In genomic region chr11:45062974-45063635, GRCh38 we compare ENCODE assay signal across 29 cellular contexts.
"Had no signal": no experiment of that assay in that cellular context is flagged by ENCODE, and none has a peak within 500 bp of the region (broad histone marks: within the 10 kb centered on the region; RNA-seq: fewer than 3 reads in every experiment).

No MANE protein-coding gene starts in this region.

- FAIRE-seq: endothelial cell of umbilical vein, islet of Langerhans, TTC549 had no signal

- H3K4me3 ChIP-seq: esophagus muscularis mucosa, left lung, lower lobe of right lung, mucosa of descending colon, skin epidermis, thoracic aorta, uterus had no signal

- H3K27me3 Mint-ChIP-seq: natural killer cell treated with Interleukin-12 subunit alpha and Interleukin-12 subunit beta and Interleukin-15 and Interleukin-18, amount 100 ng/mL, for 72 hours; stimulated activated naive CD8-positive, alpha-beta T cell treated with anti-CD3 and anti-CD28 coated beads, Interleukin-15, Interleukin-2, amounts not matched to agents 100 ng/mL and 50 ng/mL, for 24 hours had no signal

- H3K36me3 Mint-ChIP-seq: natural killer cell treated with Interleukin-12 subunit alpha and Interleukin-12 subunit beta and Interleukin-15 and Interleukin-18, amount 100 ng/mL, for 72 hours; type B pancreatic cell had no signal

- ATAC-seq: activated naive CD4-positive, alpha-beta T cell treated with anti-CD3 and anti-CD28 coated beads, Interleukin-2, amount 50 U/mL, for 72 hours; activated T-cell treated with anti-CD3 and anti-CD28 coated beads, Interleukin-2, amount 50 U/mL, for 72 hours; left lung; lower lobe of right lung; mucosa of descending colon; natural killer cell treated with Interleukin-12 subunit alpha and Interleukin-12 subunit beta and Interleukin-15 and Interleukin-18, amount 100 ng/mL, for 72 hours; sciatic nerve had no signal

- DNase-seq: activated CD4-positive, alpha-beta T cell treated with anti-CD3 and anti-CD28 coated beads for 4 hours; activated CD4-positive, alpha-beta T cell treated with anti-CD3 and anti-CD28 coated beads, Interleukin-2, amount 50 U/mL, for 4 hours; activated naive CD4-positive, alpha-beta T cell; activated T-cell treated with anti-CD3 and anti-CD28 coated beads for 4 hours; activated T-cell treated with anti-CD3 and anti-CD28 coated beads, Interleukin-2, amount 50 U/mL, for 72 hours; aorta; foreskin melanocyte; left lung; lower lobe of right lung; mesendoderm; mucosa of descending colon; stimulated activated CD4-positive, alpha-beta T cell treated with anti-CD3 and anti-CD28 coated beads, Interleukin-12 subunit alpha, Interleukin-12 subunit beta, amount 100 ng/mL, for 4 hours; stimulated activated CD4-positive, alpha-beta T cell treated with anti-CD3 and anti-CD28 coated beads, Interleukin-4, amount 100 ng/mL, for 1 hour; T-helper 9 cell; uterus had no signal

- H3K9me3 ChIP-seq: mucosa of descending colon, thoracic aorta, uterus had no signal

- H3K36me3 ChIP-seq: esophagus muscularis mucosa, left lung, lower lobe of right lung, thoracic aorta, uterus had no signal

- H3K27ac Mint-ChIP-seq: activated naive CD4-positive, alpha-beta T cell treated with anti-CD3 and anti-CD28 coated beads, Interleukin-2, amount 50 U/mL, for 72 hours; activated T-cell treated with anti-CD3 and anti-CD28 coated beads, Interleukin-2, amount 50 U/mL, for 72 hours; brain; natural killer cell treated with Interleukin-12 subunit alpha and Interleukin-12 subunit beta and Interleukin-15 and Interleukin-18, amount 100 ng/mL, for 72 hours; stimulated activated naive CD8-positive, alpha-beta T cell treated with anti-CD3 and anti-CD28 coated beads, Interleukin-15, Interleukin-2, amounts not matched to agents 100 ng/mL and 50 ng/mL, for 24 hours; T-helper 1 cell treated with Interleukin-12 subunit alpha and Interleukin-12 subunit beta and Interleukin-4 antibody, amounts not matched to agents 30 μg/mL and 1 μg/mL, for 36 hours; type B pancreatic cell had no signal

- H3K4me1 ChIP-seq: left lung, uterus had no signal

- H3K27ac ChIP-seq: esophagus muscularis mucosa, left lung, lower lobe of right lung, skin epidermis, thoracic aorta, uterus, VCaP had no signal

- H3K9me3 Mint-ChIP-seq: type B pancreatic cell had no signal

- H3K27me3 ChIP-seq: esophagus muscularis mucosa, left lung, uterus had no signal

- H3K4me3 Mint-ChIP-seq: activated T-cell treated with anti-CD3 and anti-CD28 coated beads, Interleukin-2, amount 50 U/mL, for 72 hours; brain; natural killer cell treated with Interleukin-12 subunit alpha and Interleukin-12 subunit beta and Interleukin-15 and Interleukin-18, amount 100 ng/mL, for 72 hours; stimulated activated naive CD8-positive, alpha-beta T cell treated with anti-CD3 and anti-CD28 coated beads, Interleukin-15, Interleukin-2, amounts not matched to agents 100 ng/mL and 50 ng/mL, for 24 hours; T-helper 1 cell treated with Interleukin-12 subunit alpha and Interleukin-12 subunit beta and Interleukin-4 antibody, amounts not matched to agents 30 μg/mL and 1 μg/mL, for 36 hours; type B pancreatic cell had no signal
